26 cellular contexts compared by ENCODE assay signal in the genomic region with DNA sequence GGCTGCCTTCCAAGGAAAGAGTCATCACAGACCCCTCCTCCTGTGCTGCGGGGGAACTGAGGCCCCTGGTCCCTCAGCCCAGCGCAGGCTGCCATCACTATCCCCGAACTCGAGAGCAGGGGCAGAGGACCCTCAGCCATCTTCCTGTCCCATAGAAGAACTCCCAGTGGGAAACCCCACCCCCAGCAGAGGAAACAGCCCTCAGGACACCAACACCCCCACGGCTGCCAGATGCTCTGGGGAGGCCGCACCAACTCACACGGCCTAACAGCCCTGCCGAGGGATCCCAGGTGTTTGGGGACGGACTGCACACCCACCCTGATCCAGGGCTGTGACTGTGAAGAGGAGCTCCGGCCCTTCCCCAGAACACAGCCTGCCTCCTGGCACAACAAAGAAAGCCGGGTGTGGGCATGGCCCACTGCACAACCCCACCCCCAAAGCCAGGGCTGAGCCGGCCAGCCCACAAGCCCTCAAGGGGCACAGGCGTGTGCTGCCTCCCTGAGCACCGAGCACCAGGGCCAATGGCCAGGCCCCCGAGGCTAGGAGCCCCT. TPM values are rescaled to one million over a fixed set of nuclear protein-coding genes. Genes with fewer than 3 reads are reported as not detected.
A peak's percentile ranks its signal among the peaks of the same experiment; 100 is the strongest.
DNase-seq lines count a peak whose midpoint lies in the region; ATAC-seq and TF ChIP-seq lines count a peak whose summit lies in the region.
"Had no signal": no experiment of that assay in that cellular context is flagged by ENCODE, and none has a peak within 500 bp of the region (broad histone marks: within the 10 kb centered on the region; RNA-seq: fewer than 3 reads in every experiment).

No MANE protein-coding gene starts in this region.

- H3K79me2 ChIP-seq in HCT116 (ENCODE audit: insufficient read depth, low read length): no peaks in the 10 kb centered on the region
- H3K79me2 ChIP-seq: parathyroid adenoma had no signal

- H3K4me3 Mint-ChIP-seq in activated CD8-positive, alpha-beta T cell treated with anti-CD3 and anti-CD28 coated beads for 36 hours: no peak overlapping the region
- H3K4me3 Mint-ChIP-seq in activated CD8-positive, alpha-beta T cell treated with anti-CD3 and anti-CD28 coated beads, Interleukin-2, amount 10 ng/mL, durations not matched to agents 7 days and 5 days: no peak overlapping the region
- no peak overlapping the region for H3K4me3 Mint-ChIP-seq in stimulated activated memory B cell treated with anti-CD40 and anti-IgM and Interleukin-4, amounts not matched to agents 10 μg/mL and 1 μg/mL and 100 μg/mL, for 72 hours
- H3K4me3 Mint-ChIP-seq: activated CD4-positive, alpha-beta T cell treated with anti-CD3 and anti-CD28 coated beads, Interleukin-2, amount 10 ng/mL, durations not matched to agents 7 days and 5 days; activated naive CD4-positive, alpha-beta T cell treated with anti-CD3 and anti-CD28 coated beads, Interleukin-2, amount 10 ng/mL, durations not matched to agents 7 days and 5 days; endodermal cell; nephron had no signal

- H4K20me1 ChIP-seq in HCT116 (ENCODE audit: insufficient read depth): no peaks in the 10 kb centered on the region

- no peaks in the 10 kb centered on the region for H3K9me2 ChIP-seq in HCT116 (ENCODE audit: insufficient read depth)

- H3K9me3 ChIP-seq in HCT116 (ENCODE audit: control insufficient read depth in 1 of 2, insufficient read depth in 1 of 2, low read depth in 1 of 2, low read length in 2 of 2) (no peaks in the 10 kb centered on the region), WERI-Rb-1 (ENCODE audit: severe bottlenecking) (no peaks in the 10 kb centered on the region)
- H3K9me3 ChIP-seq: Caco-2, colonic mucosa, esophagus muscularis mucosa, HAP-1, left lung, mucosa of descending colon had no signal

- DNase-seq in activated CD8-positive, alpha-beta T cell treated with anti-CD3 and anti-CD28 coated beads for 36 hours: no peak
- DNase-seq in activated CD8-positive, alpha-beta T cell treated with anti-CD3 and anti-CD28 coated beads, Interleukin-2, amount 10 ng/mL, durations not matched to agents 7 days and 5 days: no peak
- DNase-seq in HCT116 (ENCODE audit: low read depth, low spot score): no peak
- no peak for DNase-seq in WERI-Rb-1
- DNase-seq in stimulated activated CD4-positive, alpha-beta T cell treated with anti-CD3 and anti-CD28 coated beads, Interleukin-1b, Interleukin-23, amount 100 ng/mL, for 48 hours: no peak
- DNase-seq: amniotic stem cell, NCI-H524 treated with DMSO at 0.1 percent for 48 hours had no signal

- no peak overlapping the region for H3K27ac Mint-ChIP-seq in activated CD8-positive, alpha-beta T cell treated with anti-CD3 and anti-CD28 coated beads for 36 hours
- no peak overlapping the region for H3K27ac Mint-ChIP-seq in activated CD8-positive, alpha-beta T cell treated with anti-CD3 and anti-CD28 coated beads, Interleukin-2, amount 10 ng/mL, durations not matched to agents 7 days and 5 days
- no peak overlapping the region for H3K27ac Mint-ChIP-seq in stimulated activated memory B cell treated with anti-CD40 and anti-IgM and Interleukin-4, amounts not matched to agents 10 μg/mL and 1 μg/mL and 100 μg/mL, for 72 hours
- H3K27ac Mint-ChIP-seq: activated CD4-positive, alpha-beta T cell treated with anti-CD3 and anti-CD28 coated beads, Interleukin-2, amount 10 ng/mL, durations not matched to agents 7 days and 5 days; activated naive CD4-positive, alpha-beta T cell treated with anti-CD3 and anti-CD28 coated beads, Interleukin-2, amount 10 ng/mL, durations not matched to agents 7 days and 5 days; endodermal cell; nephron had no signal

- no peaks in the 10 kb centered on the region for H3K36me3 ChIP-seq in HCT116 (ENCODE audit: control insufficient read depth in 1 of 2, insufficient read depth in 2 of 2, low read length in 2 of 2)
- no peaks in the 10 kb centered on the region for H3K36me3 ChIP-seq in WERI-Rb-1
- H3K36me3 ChIP-seq: colonic mucosa, esophagus muscularis mucosa, HAP-1, left lung had no signal

- H3K9me3 Mint-ChIP-seq in activated CD8-positive, alpha-beta T cell treated with anti-CD3 and anti-CD28 coated beads for 36 hours: no peaks in the 10 kb centered on the region
- H3K9me3 Mint-ChIP-seq in activated CD8-positive, alpha-beta T cell treated with anti-CD3 and anti-CD28 coated beads, Interleukin-2, amount 10 ng/mL, durations not matched to agents 7 days and 5 days (ENCODE audit: insufficient read depth): no peaks in the 10 kb centered on the region
- no peaks in the 10 kb centered on the region for H3K9me3 Mint-ChIP-seq in stimulated activated memory B cell treated with anti-CD40 and anti-IgM and Interleukin-4, amounts not matched to agents 10 μg/mL and 1 μg/mL and 100 μg/mL, for 72 hours
- H3K9me3 Mint-ChIP-seq: activated CD4-positive, alpha-beta T cell treated with anti-CD3 and anti-CD28 coated beads, Interleukin-2, amount 10 ng/mL, durations not matched to agents 7 days and 5 days; activated naive CD4-positive, alpha-beta T cell treated with anti-CD3 and anti-CD28 coated beads, Interleukin-2, amount 10 ng/mL, durations not matched to agents 7 days and 5 days; endodermal cell; nephron had no signal

- no peak overlapping the region for H3K4me2 ChIP-seq in HCT116 (ENCODE audit: low read length)

- H3K27me3 ChIP-seq in HCT116 (ENCODE audit: insufficient read depth, low read length) (no peaks in the 10 kb centered on the region), WERI-Rb-1 (ENCODE audit: insufficient read depth, low read depth, severe bottlenecking) (no peaks in the 10 kb centered on the region)
- H3K27me3 ChIP-seq: colonic mucosa had no signal

- intact Hi-C loops in activated CD8-positive, alpha-beta T cell treated with anti-CD3 and anti-CD28 coated beads for 36 hours (cut with micrococcal nuclease): loop anchor here (10.0 kb wide), 1 partner anchor 418 kb away; no protein-coding TSS in a partner anchor
- intact Hi-C loops in HCT116 (cut with micrococcal nuclease): no loop called here

- H3K9ac ChIP-seq in HCT116 (ENCODE audit: low read length): no peak overlapping the region
- H3K9ac ChIP-seq: parathyroid adenoma had no signal

- H3K4me1 ChIP-seq in HCT116 (ENCODE audit: control insufficient read depth in 1 of 2, insufficient read depth in 2 of 2, low read length in 2 of 2): peaks cover 0 to 9% of the 10 kb centered on the region in 2 experiments; a peak in 2 of 4 replicates
- H3K4me1 ChIP-seq: colonic mucosa, HAP-1, parathyroid adenoma had no signal

- TF ChIP-seq RAD21 in HCT116 (IDR thresholded peaks at IDR 0.05; ENCODE audit: low read depth): no peak

- ATAC-seq in activated CD8-positive, alpha-beta T cell treated with anti-CD3 and anti-CD28 coated beads for 36 hours: peak; percentile 15
- no peak for ATAC-seq in activated CD8-positive, alpha-beta T cell treated with anti-CD3 and anti-CD28 coated beads, Interleukin-2, amount 10 ng/mL, durations not matched to agents 7 days and 5 days
- ATAC-seq in HCT116 (peak; percentile 8; the same call in 1 of the 2 replicates), HG02840 (IDR thresholded peaks at IDR 0.05; ENCODE audit: low FRiP score, unreplicated experiment) (no peak), GM18498 (IDR thresholded peaks at IDR 0.05; ENCODE audit: unreplicated experiment) (no peak)
- peak; percentile 21 for ATAC-seq in stimulated activated memory B cell treated with anti-CD40 and anti-IgM and Interleukin-4, amounts not matched to agents 10 μg/mL and 1 μg/mL and 100 μg/mL, for 72 hours

- no peaks in the 10 kb centered on the region for H3K36me3 Mint-ChIP-seq in activated CD8-positive, alpha-beta T cell treated with anti-CD3 and anti-CD28 coated beads for 36 hours (ENCODE audit: low read depth)
- no peaks in the 10 kb centered on the region for H3K36me3 Mint-ChIP-seq in activated CD8-positive, alpha-beta T cell treated with anti-CD3 and anti-CD28 coated beads, Interleukin-2, amount 10 ng/mL, durations not matched to agents 7 days and 5 days (ENCODE audit: low read depth)
- no peaks in the 10 kb centered on the region for H3K36me3 Mint-ChIP-seq in stimulated activated memory B cell treated with anti-CD40 and anti-IgM and Interleukin-4, amounts not matched to agents 10 μg/mL and 1 μg/mL and 100 μg/mL, for 72 hours
- H3K36me3 Mint-ChIP-seq: activated naive CD4-positive, alpha-beta T cell treated with anti-CD3 and anti-CD28 coated beads, Interleukin-2, amount 10 ng/mL, durations not matched to agents 7 days and 5 days had no signal

- no peak overlapping the region for H2AFZ ChIP-seq in HCT116 (ENCODE audit: low read depth, low read length, poor library complexity, severe bottlenecking)
- H2AFZ ChIP-seq: parathyroid adenoma had no signal

- H3K4me1 Mint-ChIP-seq in activated CD8-positive, alpha-beta T cell treated with anti-CD3 and anti-CD28 coated beads for 36 hours (ENCODE audit: low read depth): no peaks in the 10 kb centered on the region
- peaks cover 2% of the 10 kb centered on the region for H3K4me1 Mint-ChIP-seq in activated CD8-positive, alpha-beta T cell treated with anti-CD3 and anti-CD28 coated beads, Interleukin-2, amount 10 ng/mL, durations not matched to agents 7 days and 5 days (ENCODE audit: low read depth)
- H3K4me1 Mint-ChIP-seq in stimulated activated memory B cell treated with anti-CD40 and anti-IgM and Interleukin-4, amounts not matched to agents 10 μg/mL and 1 μg/mL and 100 μg/mL, for 72 hours: peaks cover 12% of the 10 kb centered on the region
- H3K4me1 Mint-ChIP-seq: activated CD4-positive, alpha-beta T cell treated with anti-CD3 and anti-CD28 coated beads, Interleukin-2, amount 10 ng/mL, durations not matched to agents 7 days and 5 days; activated naive CD4-positive, alpha-beta T cell treated with anti-CD3 and anti-CD28 coated beads, Interleukin-2, amount 10 ng/mL, durations not matched to agents 7 days and 5 days; endodermal cell had no signal

- no peak for TF ChIP-seq POLR2A in HCT116 (IDR thresholded peaks at IDR 0.05; ENCODE audit: borderline replicate concordance, extremely low read depth, insufficient read depth, insufficient read length)

- H3K27ac ChIP-seq in HCT116 (ENCODE audit: low read depth, low read length): no peak overlapping the region
- H3K27ac ChIP-seq in WERI-Rb-1: peak overlapping the region; percentile 42
- H3K27ac ChIP-seq: colonic mucosa, esophagus muscularis mucosa, left lung, parathyroid adenoma had no signal

- CTCF ChIA-PET in activated CD8-positive, alpha-beta T cell treated with anti-CD3 and anti-CD28 coated beads for 36 hours (lab: Charles Lee): interaction anchor here (2.6 kb wide), 1 partner anchor 486 kb away, joined by 13 read pairs; no protein-coding TSS in a partner anchor
- CTCF ChIA-PET in activated CD8-positive, alpha-beta T cell treated with anti-CD3 and anti-CD28 coated beads, Interleukin-2, amount 10 ng/mL, durations not matched to agents 7 days and 5 days (lab: Charles Lee): no interaction called here
- CTCF ChIA-PET in HCT116 (lab: Charles Lee): interaction anchor here (1.5 to 2.0 kb wide), 2 partner anchors 222 to 486 kb away, joined by 7 to 22 read pairs; no protein-coding TSS in a partner anchor

- peaks cover 8% of the 10 kb centered on the region for H3K27me3 Mint-ChIP-seq in activated CD8-positive, alpha-beta T cell treated with anti-CD3 and anti-CD28 coated beads for 36 hours
- H3K27me3 Mint-ChIP-seq in activated CD8-positive, alpha-beta T cell treated with anti-CD3 and anti-CD28 coated beads, Interleukin-2, amount 10 ng/mL, durations not matched to agents 7 days and 5 days (ENCODE audit: low read depth): no peaks in the 10 kb centered on the region
- H3K27me3 Mint-ChIP-seq in stimulated activated memory B cell treated with anti-CD40 and anti-IgM and Interleukin-4, amounts not matched to agents 10 μg/mL and 1 μg/mL and 100 μg/mL, for 72 hours: peaks cover 81% of the 10 kb centered on the region
- H3K27me3 Mint-ChIP-seq: activated CD4-positive, alpha-beta T cell treated with anti-CD3 and anti-CD28 coated beads, Interleukin-2, amount 10 ng/mL, durations not matched to agents 7 days and 5 days had no signal

- no peak overlapping the region for H3K4me3 ChIP-seq in HCT116 (replicated peaks in 1 of 2; ENCODE audit: low read depth in 1 of 2, low read length in 2 of 2)
- no peak overlapping the region for H3K4me3 ChIP-seq in WERI-Rb-1 (ENCODE audit: low read depth, low read length)
- H3K4me3 ChIP-seq: colonic mucosa, esophagus muscularis mucosa, HAP-1, left lung, mucosa of descending colon had no signal

- RAD21 ChIA-PET in HCT116 (lab: Charles Lee; ENCODE audit: low non-redundant PET in 1 of 2, low total read pairs in 2 of 2, uncharacterized antibody in 2 of 2, unreplicated experiment in 2 of 2): interaction anchor here (1.3 kb wide), 2 partner anchors 424 to 485 kb away, joined by 3 to 6 read pairs; a partner anchor contains a TSS

- BruUV-seq in HCT116 (replicated peaks; lab: Mats Ljungman, UMichigan): no TSS peak

- TF ChIP-seq CTCF in activated CD8-positive, alpha-beta T cell treated with anti-CD3 and anti-CD28 coated beads for 36 hours (IDR thresholded peaks at IDR 0.05): no peak
- TF ChIP-seq CTCF in HCT116 (IDR thresholded peaks at IDR 0.05 in 2 of 3, conservative IDR thresholded peaks at IDR 0.05 in 1 of 3; ENCODE audit: borderline replicate concordance in 1 of 3, insufficient read depth in 1 of 3, low read depth in 2 of 3, low read length in 2 of 3) (no peak), WERI-Rb-1 (IDR thresholded peaks at IDR 0.05; ENCODE audit: low read depth, low read length) (no peak)

- POLR2A ChIA-PET in activated CD8-positive, alpha-beta T cell treated with anti-CD3 and anti-CD28 coated beads for 36 hours (lab: Charles Lee): no interaction called here
- POLR2A ChIA-PET in activated CD8-positive, alpha-beta T cell treated with anti-CD3 and anti-CD28 coated beads, Interleukin-2, amount 10 ng/mL, durations not matched to agents 7 days and 5 days (lab: Charles Lee): no interaction called here
- POLR2A ChIA-PET in HCT116 (lab: Charles Lee): no interaction called here

RNA-seq across cellular contexts. Expression of a gene that starts 16.3 kb away (rescaled TPM):
- total RNA-seq in activated CD8-positive, alpha-beta T cell treated with anti-CD3 and anti-CD28 coated beads for 36 hours: not detected
- not detected for total RNA-seq in activated CD8-positive, alpha-beta T cell treated with anti-CD3 and anti-CD28 coated beads, Interleukin-2, amount 10 ng/mL, durations not matched to agents 7 days and 5 days
- total RNA-seq in HCT116 (2021; ENCODE audit: unreplicated experiment): not detected
- not detected in 2 replicates for polyA plus RNA-seq in HCT116 (2012)
- total RNA-seq: activated CD4-positive, alpha-beta T cell treated with anti-CD3 and anti-CD28 coated beads, Interleukin-2, amount 10 ng/mL, durations not matched to agents 7 days and 5 days; bronchial epithelial cell; Caco-2; Daoy; endodermal cell; left lung; M059J; T-helper 2 cell treated with Interferon-gamma antibody and Interleukin-4, amounts not matched to agents 100 ng/mL and 5 ng/mL, for 36 hours had no signal
- polyA plus RNA-seq: BJ had no signal

RNA-seq across cellular contexts. Expression of a gene that starts 41.3 kb away (rescaled TPM):
- total RNA-seq in activated CD8-positive, alpha-beta T cell treated with anti-CD3 and anti-CD28 coated beads for 36 hours: not detected
- not detected for total RNA-seq in activated CD8-positive, alpha-beta T cell treated with anti-CD3 and anti-CD28 coated beads, Interleukin-2, amount 10 ng/mL, durations not matched to agents 7 days and 5 days
- not detected for total RNA-seq in HCT116 (2021; ENCODE audit: unreplicated experiment)
- not detected in 2 replicates for polyA plus RNA-seq in HCT116 (2012)
- total RNA-seq: activated CD4-positive, alpha-beta T cell treated with anti-CD3 and anti-CD28 coated beads, Interleukin-2, amount 10 ng/mL, durations not matched to agents 7 days and 5 days; bronchial epithelial cell; Caco-2 had no signal

Comparison
In these comparisons a context has a peak if more than half of its experiments do, and no peak if none do; other contexts are left out.
1. ATAC-seq: peak in activated CD8-positive, alpha-beta T cell treated with anti-CD3 and anti-CD28 coated beads for 36 hours (single experiment), HCT116 (single experiment) and stimulated activated memory B cell treated with anti-CD40 and anti-IgM and Interleukin-4, amounts not matched to agents 10 μg/mL and 1 μg/mL and 100 μg/mL, for 72 hours (single experiment); none in activated CD8-positive, alpha-beta T cell treated with anti-CD3 and anti-CD28 coated beads, Interleukin-2, amount 10 ng/mL, durations not matched to agents 7 days and 5 days (single experiment), HG02840 (single experiment) and GM18498 (single experiment).